Comparison of ENCODE assay signal across 1 cellular context in the genomic region with DNA sequence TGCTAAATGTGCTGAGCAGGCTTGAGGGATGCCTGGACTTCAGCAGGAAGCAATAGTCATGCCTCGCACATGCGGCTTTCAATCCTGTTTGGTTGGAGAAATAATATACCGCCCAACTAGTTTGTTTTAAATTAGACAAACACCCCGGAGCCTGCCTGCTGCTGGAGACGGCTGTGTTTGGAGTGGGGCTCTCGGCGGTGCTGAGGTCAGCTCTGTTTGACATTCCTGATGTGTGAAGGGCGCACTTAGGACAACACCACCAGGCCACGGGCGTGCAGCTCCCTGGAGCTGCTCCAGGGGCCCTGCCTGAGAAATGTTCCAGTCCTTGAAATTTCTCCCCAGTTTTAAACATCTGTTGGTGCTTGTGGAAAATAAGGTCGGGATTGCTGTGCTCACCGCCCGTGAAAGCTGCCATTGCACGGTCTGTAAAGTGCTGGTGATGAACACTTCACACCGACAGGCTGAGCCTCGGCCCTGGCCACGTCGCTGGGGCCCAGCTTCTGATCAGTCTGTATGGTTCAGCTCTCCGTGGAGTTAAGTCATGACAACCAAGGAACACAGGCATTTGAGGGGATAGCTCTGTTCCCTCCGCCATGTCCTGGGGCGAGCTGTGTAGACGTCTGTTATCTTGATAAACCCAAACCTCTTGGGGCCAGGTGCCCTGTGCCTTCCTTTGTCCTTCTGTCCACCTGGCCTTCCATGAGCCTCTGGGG.
A peak's percentile ranks its signal among the peaks of the same experiment; 100 is the strongest.
TF ChIP-seq lines count a peak whose summit lies in the region.

No MANE protein-coding gene starts in this region.

TF ChIP-seq in HepG2, 621 proteins besides CTCF, POLR2A, EP300 and RAD21 (continued from another document):
- 0 out of 2 replicates have a peak, but pooled peaks have one; percentile 8 for TF ChIP-seq RNF219 (CRISPR knock-in tag; IDR thresholded peaks at IDR 0.05)
- TF ChIP-seq ZNF710 (CRISPR knock-in tag; IDR thresholded peaks at IDR 0.05; ENCODE audit: borderline replicate concordance) = no peak
- TF ChIP-seq SMAD3 (CRISPR knock-in tag; IDR thresholded peaks at IDR 0.05) = no peak
TF ChIP-seq in HepG2: peak in this region for 48.
